1 cellular context compared by ENCODE assay signal in the genomic region with DNA sequence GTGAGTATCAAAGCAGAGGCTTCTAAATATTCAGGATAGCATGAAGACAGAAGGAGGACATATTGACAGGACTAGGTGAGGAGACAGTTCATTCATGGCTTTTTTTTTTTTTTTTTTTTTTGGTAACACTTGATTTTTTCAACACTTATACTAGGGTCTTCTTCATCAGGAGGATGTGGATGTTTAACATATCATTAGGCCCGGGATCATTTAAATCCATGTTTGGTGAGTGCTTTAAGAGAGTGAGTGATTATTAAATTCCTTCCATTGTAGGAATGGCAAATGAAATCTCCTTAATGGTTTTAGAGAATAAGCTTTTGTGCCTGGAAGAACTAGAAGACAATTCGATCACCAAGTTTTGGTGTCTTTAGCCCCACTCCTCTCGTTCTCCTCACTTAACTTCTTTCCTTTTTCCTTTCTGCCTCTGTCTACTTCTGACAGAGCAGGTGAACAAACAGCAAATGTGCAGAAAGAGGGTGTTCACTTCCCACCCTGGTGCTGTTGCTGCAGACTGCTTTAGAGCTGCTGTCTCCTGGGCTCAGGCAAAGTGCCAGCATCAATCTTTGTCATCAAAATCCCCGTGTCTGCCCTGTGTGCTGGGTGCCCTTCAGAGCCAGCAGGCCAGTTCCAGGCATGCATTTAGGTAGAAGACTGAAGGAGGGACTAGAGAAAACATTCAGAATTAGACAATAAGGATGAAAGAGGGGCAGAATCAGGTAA.
TF ChIP-seq lines count a peak whose summit lies in the region.

No MANE protein-coding gene starts in this region.

TF ChIP-seq in HCT116, 20 proteins besides CTCF, POLR2A, EP300 and RAD21 (continued from another document):
- TF ChIP-seq, protein P1, sequence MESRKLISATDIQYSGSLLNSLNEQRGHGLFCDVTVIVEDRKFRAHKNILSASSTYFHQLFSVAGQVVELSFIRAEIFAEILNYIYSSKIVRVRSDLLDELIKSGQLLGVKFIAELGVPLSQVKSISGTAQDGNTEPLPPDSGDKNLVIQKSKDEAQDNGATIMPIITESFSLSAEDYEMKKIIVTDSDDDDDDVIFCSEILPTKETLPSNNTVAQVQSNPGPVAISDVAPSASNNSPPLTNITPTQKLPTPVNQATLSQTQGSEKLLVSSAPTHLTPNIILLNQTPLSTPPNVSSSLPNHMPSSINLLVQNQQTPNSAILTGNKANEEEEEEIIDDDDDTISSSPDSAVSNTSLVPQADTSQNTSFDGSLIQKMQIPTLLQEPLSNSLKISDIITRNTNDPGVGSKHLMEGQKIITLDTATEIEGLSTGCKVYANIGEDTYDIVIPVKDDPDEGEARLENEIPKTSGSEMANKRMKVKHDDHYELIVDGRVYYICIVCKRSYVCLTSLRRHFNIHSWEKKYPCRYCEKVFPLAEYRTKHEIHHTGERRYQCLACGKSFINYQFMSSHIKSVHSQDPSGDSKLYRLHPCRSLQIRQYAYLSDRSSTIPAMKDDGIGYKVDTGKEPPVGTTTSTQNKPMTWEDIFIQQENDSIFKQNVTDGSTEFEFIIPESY (IDR thresholded peaks at IDR 0.05; ENCODE audit: extremely low read depth, insufficient replicate concordance, low read length), result no peak
- TF ChIP-seq, protein P2, sequence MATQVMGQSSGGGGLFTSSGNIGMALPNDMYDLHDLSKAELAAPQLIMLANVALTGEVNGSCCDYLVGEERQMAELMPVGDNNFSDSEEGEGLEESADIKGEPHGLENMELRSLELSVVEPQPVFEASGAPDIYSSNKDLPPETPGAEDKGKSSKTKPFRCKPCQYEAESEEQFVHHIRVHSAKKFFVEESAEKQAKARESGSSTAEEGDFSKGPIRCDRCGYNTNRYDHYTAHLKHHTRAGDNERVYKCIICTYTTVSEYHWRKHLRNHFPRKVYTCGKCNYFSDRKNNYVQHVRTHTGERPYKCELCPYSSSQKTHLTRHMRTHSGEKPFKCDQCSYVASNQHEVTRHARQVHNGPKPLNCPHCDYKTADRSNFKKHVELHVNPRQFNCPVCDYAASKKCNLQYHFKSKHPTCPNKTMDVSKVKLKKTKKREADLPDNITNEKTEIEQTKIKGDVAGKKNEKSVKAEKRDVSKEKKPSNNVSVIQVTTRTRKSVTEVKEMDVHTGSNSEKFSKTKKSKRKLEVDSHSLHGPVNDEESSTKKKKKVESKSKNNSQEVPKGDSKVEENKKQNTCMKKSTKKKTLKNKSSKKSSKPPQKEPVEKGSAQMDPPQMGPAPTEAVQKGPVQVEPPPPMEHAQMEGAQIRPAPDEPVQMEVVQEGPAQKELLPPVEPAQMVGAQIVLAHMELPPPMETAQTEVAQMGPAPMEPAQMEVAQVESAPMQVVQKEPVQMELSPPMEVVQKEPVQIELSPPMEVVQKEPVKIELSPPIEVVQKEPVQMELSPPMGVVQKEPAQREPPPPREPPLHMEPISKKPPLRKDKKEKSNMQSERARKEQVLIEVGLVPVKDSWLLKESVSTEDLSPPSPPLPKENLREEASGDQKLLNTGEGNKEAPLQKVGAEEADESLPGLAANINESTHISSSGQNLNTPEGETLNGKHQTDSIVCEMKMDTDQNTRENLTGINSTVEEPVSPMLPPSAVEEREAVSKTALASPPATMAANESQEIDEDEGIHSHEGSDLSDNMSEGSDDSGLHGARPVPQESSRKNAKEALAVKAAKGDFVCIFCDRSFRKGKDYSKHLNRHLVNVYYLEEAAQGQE (IDR thresholded peaks at IDR 0.05; ENCODE audit: low read depth), result no peak
